Comparison of ENCODE assay signal across 8 cellular contexts in the genomic region with DNA sequence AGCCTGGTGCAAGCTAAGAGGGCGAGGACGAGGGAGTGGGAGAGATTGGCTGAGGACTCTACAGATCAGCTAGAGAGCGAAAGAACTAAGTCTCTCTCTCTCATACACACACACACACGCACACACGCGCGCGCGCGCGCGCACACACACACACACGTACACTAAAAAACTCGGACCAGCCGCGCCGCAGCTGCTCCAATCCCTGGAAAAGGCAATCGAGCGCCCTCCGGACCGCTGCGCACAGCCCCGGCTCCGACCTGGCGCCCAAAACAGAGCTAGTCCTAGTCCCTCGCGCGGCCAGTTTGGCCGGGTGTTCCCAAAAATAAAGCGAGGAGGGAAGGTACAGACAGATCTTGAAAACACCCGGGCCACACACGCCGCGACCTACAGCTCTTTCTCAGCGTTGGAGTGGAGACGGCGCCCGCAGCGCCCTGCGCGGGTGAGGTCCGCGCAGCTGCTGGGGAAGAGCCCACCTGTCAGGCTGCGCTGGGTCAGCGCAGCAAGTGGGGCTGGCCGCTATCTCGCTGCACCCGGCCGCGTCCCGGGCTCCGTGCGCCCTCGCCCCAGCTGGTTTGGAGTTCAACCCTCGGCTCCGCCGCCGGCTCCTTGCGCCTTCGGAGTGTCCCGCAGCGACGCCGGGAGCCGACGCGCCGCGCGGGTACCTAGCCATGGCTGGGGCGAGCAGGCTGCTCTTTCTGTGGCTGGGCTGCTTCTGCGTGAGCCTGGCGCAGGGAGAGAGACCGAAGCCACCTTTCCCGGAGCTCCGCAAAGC. TPM values are rescaled to one million over a fixed set of nuclear protein-coding genes. Genes with fewer than 3 reads are reported as not detected.
A peak's percentile ranks its signal among the peaks of the same experiment; 100 is the strongest.
DNase-seq lines count a peak whose midpoint lies in the region; ATAC-seq and TF ChIP-seq lines count a peak whose summit lies in the region.

A gene with protein sequence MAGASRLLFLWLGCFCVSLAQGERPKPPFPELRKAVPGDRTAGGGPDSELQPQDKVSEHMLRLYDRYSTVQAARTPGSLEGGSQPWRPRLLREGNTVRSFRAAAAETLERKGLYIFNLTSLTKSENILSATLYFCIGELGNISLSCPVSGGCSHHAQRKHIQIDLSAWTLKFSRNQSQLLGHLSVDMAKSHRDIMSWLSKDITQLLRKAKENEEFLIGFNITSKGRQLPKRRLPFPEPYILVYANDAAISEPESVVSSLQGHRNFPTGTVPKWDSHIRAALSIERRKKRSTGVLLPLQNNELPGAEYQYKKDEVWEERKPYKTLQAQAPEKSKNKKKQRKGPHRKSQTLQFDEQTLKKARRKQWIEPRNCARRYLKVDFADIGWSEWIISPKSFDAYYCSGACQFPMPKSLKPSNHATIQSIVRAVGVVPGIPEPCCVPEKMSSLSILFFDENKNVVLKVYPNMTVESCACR (plus strand): TSS at position 92 of the 772 bp plus-strand sequence. CDS start 577 bp downstream, at position 669.

- H3K36me3 ChIP-seq in ascending aorta = no peaks in the 10 kb centered on the region

- H3K27ac Mint-ChIP-seq in IgD-negative memory B cell = peak within 1 kb of the TSS in 2 of 3 donors; percentile 11 to 81
- H3K27ac Mint-ChIP-seq in stimulated activated memory B cell treated with anti-CD40 and anti-IgM and Interleukin-4, amounts not matched to agents 10 μg/mL and 1 μg/mL and 100 μg/mL, for 72 hours = no peak within 1 kb of the TSS

- peak within 1 kb of the TSS; percentile 45 to 55 for H3K4me3 ChIP-seq in ascending aorta

- H3K4me1 Mint-ChIP-seq in IgD-negative memory B cell = peaks cover 2 to 16% (median 5%) of the 10 kb centered on the region in 3 donors
- H3K4me1 Mint-ChIP-seq in stimulated activated memory B cell treated with anti-CD40 and anti-IgM and Interleukin-4, amounts not matched to agents 10 μg/mL and 1 μg/mL and 100 μg/mL, for 72 hours = peaks cover 21% of the 10 kb centered on the region

- no peaks in the 10 kb centered on the region for H3K27me3 ChIP-seq in ascending aorta

- H3K9me3 Mint-ChIP-seq in IgD-negative memory B cell = no peaks in the 10 kb centered on the region
- no peaks in the 10 kb centered on the region for H3K9me3 Mint-ChIP-seq in stimulated activated memory B cell treated with anti-CD40 and anti-IgM and Interleukin-4, amounts not matched to agents 10 μg/mL and 1 μg/mL and 100 μg/mL, for 72 hours

- H3K27ac ChIP-seq in ascending aorta = no peak within 1 kb of the TSS

- ATAC-seq in stimulated activated memory B cell treated with anti-CD40 and anti-IgM and Interleukin-4, amounts not matched to agents 10 μg/mL and 1 μg/mL and 100 μg/mL, for 72 hours = peak; percentile 57
- no peak for ATAC-seq in GM19023 (IDR thresholded peaks at IDR 0.05; ENCODE audit: unreplicated experiment)

- intact Hi-C loops in ascending aorta (cut with DNase I) = no loop called here

- peaks cover 0 to 8% of the 10 kb centered on the region in 2 donors for H3K4me1 ChIP-seq in ascending aorta

- peak; percentile 37 for DNase-seq in DMS79 (lab: John Stamatoyannopoulos, UW)
- no peak for DNase-seq in ascending aorta (ENCODE audit: low spot score in 2 of 2)
- peak; percentile 26 for DNase-seq in iPS-NIHi7 (ENCODE audit: extremely low spot score)
- DNase-seq in NCI-H526 treated with DMSO at 0.1 percent for 48 hours (lab: John Stamatoyannopoulos, UW) = no peak
- DNase-seq in NCI-H187 treated with DMSO at 0.1 percent for 48 hours (lab: John Stamatoyannopoulos, UW) = no peak

- no peak for TF ChIP-seq CTCF in ascending aorta (IDR thresholded peaks at IDR 0.05)

- no peaks in the 10 kb centered on the region for H3K9me3 ChIP-seq in ascending aorta

- peak within 1 kb of the TSS; percentile 80 to 94 (median 87) for H3K4me3 Mint-ChIP-seq in IgD-negative memory B cell
- peak within 1 kb of the TSS; percentile 80 for H3K4me3 Mint-ChIP-seq in stimulated activated memory B cell treated with anti-CD40 and anti-IgM and Interleukin-4, amounts not matched to agents 10 μg/mL and 1 μg/mL and 100 μg/mL, for 72 hours

- H3K36me3 Mint-ChIP-seq in IgD-negative memory B cell = no peaks in the 10 kb centered on the region
- H3K36me3 Mint-ChIP-seq in stimulated activated memory B cell treated with anti-CD40 and anti-IgM and Interleukin-4, amounts not matched to agents 10 μg/mL and 1 μg/mL and 100 μg/mL, for 72 hours = no peaks in the 10 kb centered on the region

- peaks cover 49% of the 10 kb centered on the region for H3K27me3 Mint-ChIP-seq in IgD-negative memory B cell
- H3K27me3 Mint-ChIP-seq in stimulated activated memory B cell treated with anti-CD40 and anti-IgM and Interleukin-4, amounts not matched to agents 10 μg/mL and 1 μg/mL and 100 μg/mL, for 72 hours = peaks cover 60% of the 10 kb centered on the region

RNA-seq across cellular contexts. Expression of the gene that starts here (rescaled TPM):
- 0.05 TPM for polyA plus RNA-seq in IgD-negative memory B cell
- not detected for total RNA-seq in ascending aorta

Comparison
In these comparisons a context has a peak if more than half of its experiments do, and no peak if none do; other contexts are left out.
1. DNase-seq: peak in DMS79 (single experiment) and iPS-NIHi7 (single experiment); none in ascending aorta (0 of 2), NCI-H526 treated with DMSO at 0.1 percent for 48 hours (single experiment) and NCI-H187 treated with DMSO at 0.1 percent for 48 hours (single experiment).